Comparison of ENCODE assay signal across 8 cellular contexts in the genomic region with DNA sequence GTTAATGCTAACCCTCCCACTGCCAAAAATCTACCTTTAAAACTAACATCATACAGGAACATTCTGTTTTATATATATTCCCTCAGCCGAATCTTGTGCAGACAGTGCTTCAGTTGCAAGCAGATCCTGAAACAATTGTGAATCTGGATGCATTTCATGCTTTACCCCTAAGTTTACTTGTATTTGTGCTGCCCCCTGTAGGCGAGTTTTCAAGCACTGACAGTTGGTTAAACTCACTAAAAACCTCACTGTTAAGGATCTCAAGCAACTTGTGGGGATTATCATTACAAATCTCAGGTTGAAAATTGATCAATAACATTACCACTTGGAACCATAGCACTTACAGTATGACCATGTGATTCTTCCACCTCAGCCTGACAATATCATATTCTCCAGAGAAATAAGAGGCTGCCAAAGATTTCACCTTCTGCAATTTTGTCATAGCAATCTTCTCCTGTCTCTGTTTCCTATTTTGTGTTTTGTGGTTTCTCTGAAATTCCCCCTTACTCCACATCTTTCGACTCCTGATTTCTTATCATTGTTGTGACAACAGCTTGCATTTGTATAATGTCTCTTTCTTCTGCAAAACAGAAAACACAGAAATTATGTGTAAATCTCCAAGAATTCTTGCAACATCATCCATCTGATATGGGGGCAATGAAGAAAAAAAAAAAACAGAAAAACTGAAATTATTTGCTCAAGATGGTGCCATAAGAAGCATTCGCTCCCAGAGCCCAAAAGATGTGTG.
DNase-seq lines count a peak whose midpoint lies in the region; ATAC-seq and TF ChIP-seq lines count a peak whose summit lies in the region.

No MANE protein-coding gene starts in this region.

- intact Hi-C loops in activated T-helper 1 cell treated with anti-CD3 and anti-CD28 coated beads, Interleukin-12 subunit alpha, Interleukin-12 subunit beta, Interleukin-2, Interleukin-4 antibody, amounts not matched to agents 30 ng/mL and 10 ng/mL and 1 ng/mL, durations not matched to agents 14 hours and 24 hours and 36 hours (cut with micrococcal nuclease): no loop called here

- no peak for TF ChIP-seq POLR2A in erythroblast (IDR thresholded peaks at IDR 0.05; ENCODE audit: low read length)

- TF ChIP-seq CTCF in DND-41 (IDR thresholded peaks at IDR 0.05; ENCODE audit: borderline replicate concordance, extremely low read depth, low read length, poor library complexity, severe bottlenecking) (peak; percentile 67), HL-60 (IDR thresholded peaks at IDR 0.05; ENCODE audit: insufficient read depth, low read length) (peak; percentile 48), nephron (IDR thresholded peaks at IDR 0.05; ENCODE audit: unreplicated experiment in 3 of 3) (peak; percentile 42 to 57 (median 49))

- H4K20me1 ChIP-seq in DND-41 (ENCODE audit: insufficient read depth, low read length): no peaks in the 10 kb centered on the region

- no peaks in the 10 kb centered on the region for H3K36me3 Mint-ChIP-seq in nephron (ENCODE audit: low read depth)
- no peaks in the 10 kb centered on the region for H3K36me3 Mint-ChIP-seq in activated T-helper 1 cell treated with anti-CD3 and anti-CD28 coated beads, Interleukin-12 subunit alpha, Interleukin-12 subunit beta, Interleukin-2, Interleukin-4 antibody, amounts not matched to agents 30 ng/mL and 10 ng/mL and 1 ng/mL, durations not matched to agents 14 hours and 24 hours and 36 hours (ENCODE audit: low read depth)

- DNase-seq in DND-41 (peak; percentile 61), HL-60 (ENCODE audit: low read depth in 1 of 2, low spot score in 1 of 2) (peak; percentile 3 to 37), OCI-M1 (lab: John Stamatoyannopoulos, UW) (peak; percentile 65), erythroblast (lab: John Stamatoyannopoulos, UW) (peak; percentile 46 to 66)
- no peak for DNase-seq in activated T-helper 1 cell treated with anti-CD3 and anti-CD28 coated beads, Interleukin-12 subunit alpha, Interleukin-12 subunit beta, Interleukin-2, Interleukin-4 antibody, amounts not matched to agents 30 ng/mL and 10 ng/mL and 1 ng/mL, durations not matched to agents 14 hours and 24 hours and 36 hours (ENCODE audit: low spot score)

- H2AFZ ChIP-seq in DND-41 (ENCODE audit: low read depth, low read length): no peak overlapping the region

- no peak overlapping the region for H3K4me3 Mint-ChIP-seq in nephron
- no peak overlapping the region for H3K4me3 Mint-ChIP-seq in activated T-helper 1 cell treated with anti-CD3 and anti-CD28 coated beads, Interleukin-12 subunit alpha, Interleukin-12 subunit beta, Interleukin-2, Interleukin-4 antibody, amounts not matched to agents 30 ng/mL and 10 ng/mL and 1 ng/mL, durations not matched to agents 14 hours and 24 hours and 36 hours

- H3K4me3 ChIP-seq in DND-41 (ENCODE audit: low read depth in 1 of 2, low read length in 2 of 2) (no peak overlapping the region), HL-60 (replicated peaks; ENCODE audit: insufficient read depth, low read length) (no peak overlapping the region)

- H3K79me2 ChIP-seq in DND-41 (ENCODE audit: insufficient read depth, low read length): no peaks in the 10 kb centered on the region

- H3K4me1 ChIP-seq in DND-41 (ENCODE audit: insufficient read depth, low read length): no peaks in the 10 kb centered on the region

- no peaks in the 10 kb centered on the region for H3K9me3 ChIP-seq in DND-41 (ENCODE audit: insufficient read depth, low read length, severe bottlenecking)

- H3K4me1 Mint-ChIP-seq in nephron: no peaks in the 10 kb centered on the region
- no peaks in the 10 kb centered on the region for H3K4me1 Mint-ChIP-seq in activated T-helper 1 cell treated with anti-CD3 and anti-CD28 coated beads, Interleukin-12 subunit alpha, Interleukin-12 subunit beta, Interleukin-2, Interleukin-4 antibody, amounts not matched to agents 30 ng/mL and 10 ng/mL and 1 ng/mL, durations not matched to agents 14 hours and 24 hours and 36 hours (ENCODE audit: low read depth)

- no peak overlapping the region for H3K4me2 ChIP-seq in DND-41 (ENCODE audit: insufficient read depth, low read length)

- H3K9me3 Mint-ChIP-seq in nephron: peaks cover 5% of the 10 kb centered on the region
- H3K9me3 Mint-ChIP-seq in activated T-helper 1 cell treated with anti-CD3 and anti-CD28 coated beads, Interleukin-12 subunit alpha, Interleukin-12 subunit beta, Interleukin-2, Interleukin-4 antibody, amounts not matched to agents 30 ng/mL and 10 ng/mL and 1 ng/mL, durations not matched to agents 14 hours and 24 hours and 36 hours: no peaks in the 10 kb centered on the region

- H3K27me3 Mint-ChIP-seq in nephron (ENCODE audit: low read depth): no peaks in the 10 kb centered on the region
- H3K27me3 Mint-ChIP-seq in activated T-helper 1 cell treated with anti-CD3 and anti-CD28 coated beads, Interleukin-12 subunit alpha, Interleukin-12 subunit beta, Interleukin-2, Interleukin-4 antibody, amounts not matched to agents 30 ng/mL and 10 ng/mL and 1 ng/mL, durations not matched to agents 14 hours and 24 hours and 36 hours (ENCODE audit: insufficient read depth): no peaks in the 10 kb centered on the region

- ATAC-seq in DND-41 (ENCODE audit: insufficient read depth, low read depth): peak; percentile 50; the same call in 1 of the 3 replicates
- no peak for ATAC-seq in GM21447 (IDR thresholded peaks at IDR 0.05; ENCODE audit: unreplicated experiment)
- ATAC-seq in activated CD4-positive, CD25-positive, alpha-beta regulatory T cell treated with anti-CD3 and anti-CD28 coated beads, Interleukin-2, amount 50 U/mL, for 24 hours: no peak

- no peak overlapping the region for H3K9ac ChIP-seq in DND-41 (ENCODE audit: low read depth, low read length)

- H3K27ac ChIP-seq in DND-41 (ENCODE audit: low read length) (no peak overlapping the region), HL-60 (replicated peaks) (no peak overlapping the region)

- no peaks in the 10 kb centered on the region for H3K36me3 ChIP-seq in DND-41 (ENCODE audit: insufficient read depth, low read length)

- H3K27me3 ChIP-seq in DND-41 (ENCODE audit: insufficient read depth, low read length, poor library complexity): no peaks in the 10 kb centered on the region
- H3K27me3 ChIP-seq in HL-60 (ENCODE audit: insufficient read depth, poor library complexity, severe bottlenecking): no peaks in the 10 kb centered on the region

- H3K27ac Mint-ChIP-seq in nephron: no peak overlapping the region
- no peak overlapping the region for H3K27ac Mint-ChIP-seq in activated T-helper 1 cell treated with anti-CD3 and anti-CD28 coated beads, Interleukin-12 subunit alpha, Interleukin-12 subunit beta, Interleukin-2, Interleukin-4 antibody, amounts not matched to agents 30 ng/mL and 10 ng/mL and 1 ng/mL, durations not matched to agents 14 hours and 24 hours and 36 hours
